In the genomic region with DNA sequence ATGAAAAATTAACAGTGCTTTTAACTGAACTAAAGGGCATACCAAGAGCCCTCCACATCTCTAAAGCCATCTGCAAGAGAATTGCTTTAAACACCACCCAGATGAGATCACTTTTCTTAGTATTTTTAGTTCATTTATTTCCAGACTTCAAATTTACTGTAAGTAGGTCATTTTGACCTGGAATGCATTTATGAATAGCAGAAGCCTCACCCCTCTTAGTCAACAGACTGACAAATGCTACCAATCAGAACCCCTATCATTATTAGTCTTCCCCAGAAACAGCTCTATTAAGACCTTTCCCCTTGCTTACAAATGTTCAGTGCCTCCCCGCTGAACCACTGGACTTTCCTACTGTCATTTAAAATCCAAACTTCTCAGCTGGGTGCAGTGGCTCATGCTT, we compare ENCODE assay signal across 19 cellular contexts. TPM values are rescaled to one million over a fixed set of nuclear protein-coding genes. Genes with fewer than 3 reads are reported as not detected.
DNase-seq lines count a peak whose midpoint lies in the region; ATAC-seq and TF ChIP-seq lines count a peak whose summit lies in the region.
"Had no signal": no experiment of that assay in that cellular context is flagged by ENCODE, and none has a peak within 500 bp of the region (broad histone marks: within the 10 kb centered on the region; RNA-seq: fewer than 3 reads in every experiment).

No MANE protein-coding gene starts in this region.

- no TSS peak for BruUV-seq in A673 (replicated peaks; lab: Mats Ljungman, UMichigan)

- CTCF ChIA-PET in A673 (lab: Charles Lee): no interaction called here

- POLR2A ChIA-PET in A673 (lab: Charles Lee; ENCODE audit: low non-redundant PET): no interaction called here

- no peaks in the 10 kb centered on the region for H3K27me3 Mint-ChIP-seq in progenitor cell of endocrine pancreas
- H3K27me3 Mint-ChIP-seq: activated CD4-positive, alpha-beta memory T cell treated with anti-CD3 and anti-CD28 coated beads, Interleukin-2, amount 10 ng/mL, durations not matched to agents 7 days and 5 days; activated naive CD8-positive, alpha-beta T cell treated with anti-CD3 and anti-CD28 coated beads, Interleukin-2, amount 50 U/mL, for 24 hours; stimulated activated naive CD8-positive, alpha-beta T cell treated with anti-CD3 and anti-CD28 coated beads, Interleukin-15, Interleukin-2, amounts not matched to agents 100 ng/mL and 50 ng/mL, for 24 hours had no signal

- H3K4me1 ChIP-seq in A673 (ENCODE audit: insufficient read depth, low read length, poor library complexity, severe bottlenecking) (no peaks in the 10 kb centered on the region), left lung (peaks cover 0 to 9% of the 10 kb centered on the region in 2 donors), tibial nerve (no peaks in the 10 kb centered on the region)
- H3K4me1 ChIP-seq: prostate gland had no signal

- ATAC-seq in left lung (peak; percentile 10), GM18511 (IDR thresholded peaks at IDR 0.05; ENCODE audit: unreplicated experiment) (no peak)
- ATAC-seq: activated naive CD8-positive, alpha-beta T cell treated with anti-CD3 and anti-CD28 coated beads, Interleukin-2, amount 50 U/mL, for 24 hours had no signal

- intact Hi-C loops in A673 (cut with micrococcal nuclease; ENCODE audit: unreplicated experiment): no loop called here
- intact Hi-C loops in left lung (cut with DNase I): no loop called here

- H3K4me3 ChIP-seq in A673 (ENCODE audit: low read depth, low read length, poor library complexity, severe bottlenecking): no peak overlapping the region
- H3K4me3 ChIP-seq in cardiac fibroblast (replicated peaks in 1 of 2; ENCODE audit: low read depth in 2 of 2, low read length in 2 of 2): no peak overlapping the region
- no peak overlapping the region for H3K4me3 ChIP-seq in left lung
- H3K4me3 ChIP-seq in tibial nerve: no peak overlapping the region
- H3K4me3 ChIP-seq: prostate gland had no signal

- WGBS in tibial nerve, 2 donors: 52 to 56% methylated on average over 1 of the region's 1 CpG

- no peaks in the 10 kb centered on the region for H3K36me3 Mint-ChIP-seq in progenitor cell of endocrine pancreas (ENCODE audit: insufficient read depth)

- H3K36me3 ChIP-seq in A673 (ENCODE audit: insufficient read depth, low read length, poor library complexity, severe bottlenecking) (peaks cover 97% of the 10 kb centered on the region), left lung (peaks cover 0 to 3% of the 10 kb centered on the region in 2 donors), tibial nerve (peaks cover 0 to 15% (median 0%) of the 10 kb centered on the region in 3 donors)
- H3K36me3 ChIP-seq: prostate gland, WERI-Rb-1 had no signal

- H3K27me3 ChIP-seq in A673 (replicated peaks; ENCODE audit: insufficient read depth, low read depth, low read length, poor library complexity) (no peaks in the 10 kb centered on the region), left lung (no peaks in the 10 kb centered on the region), tibial nerve (no peaks in the 10 kb centered on the region)

- no peak for TF ChIP-seq EP300 in tibial nerve (IDR thresholded peaks at IDR 0.05)

- no peak for DNase-seq in A673 (ENCODE audit: low spot score)
- peak; percentile 55 for DNase-seq in HCEC 1CT
- peak; percentile 30 to 69 for DNase-seq in cardiac fibroblast (ENCODE audit: low read depth in 2 of 2)
- DNase-seq in left lung: no peak
- DNase-seq in NCI-H187 (lab: John Stamatoyannopoulos, UW): no peak
- no peak for DNase-seq in progenitor cell of endocrine pancreas (ENCODE audit: low spot score, unreplicated experiment)
- DNase-seq in tibial nerve (ENCODE audit: low spot score in 2 of 2): no peak
- DNase-seq: activated CD4-positive, alpha-beta memory T cell treated with anti-CD3 and anti-CD28 coated beads, Interleukin-2, amount 10 ng/mL, durations not matched to agents 7 days and 5 days; activated naive CD8-positive, alpha-beta T cell treated with anti-CD3 and anti-CD28 coated beads, Interleukin-2, amount 50 U/mL, for 24 hours; cerebellar nuclear complex; NCI-H1092; NCI-H2171; NCI-H774; WERI-Rb-1 had no signal

- H3K9me3 Mint-ChIP-seq in progenitor cell of endocrine pancreas (ENCODE audit: low read depth): no peaks in the 10 kb centered on the region
- H3K9me3 Mint-ChIP-seq: nephron had no signal

- TF ChIP-seq CTCF in A673 (conservative IDR thresholded peaks at IDR 0.05; ENCODE audit: low read depth, low read length) (no peak), cardiac fibroblast (IDR thresholded peaks at IDR 0.05; ENCODE audit: low read depth, low read length) (no peak), left lung (IDR thresholded peaks at IDR 0.05) (no peak), progenitor cell of endocrine pancreas (IDR thresholded peaks at IDR 0.05; ENCODE audit: unreplicated experiment) (no peak), tibial nerve (IDR thresholded peaks at IDR 0.05) (no peak)

- TF ChIP-seq POLR2A in tibial nerve (IDR thresholded peaks at IDR 0.05): no peak

- H3K27ac ChIP-seq in A673 (ENCODE audit: low read depth, low read length, poor library complexity, severe bottlenecking) (peak overlapping the region; percentile 22), left lung (no peak overlapping the region), tibial nerve (peak overlapping the region in 1 of 4 donors; percentile 21)
- H3K27ac ChIP-seq: KMS-11, prostate gland had no signal

- H3K4me3 Mint-ChIP-seq in progenitor cell of endocrine pancreas (ENCODE audit: low read depth): no peak overlapping the region
- H3K4me3 Mint-ChIP-seq: activated CD4-positive, alpha-beta memory T cell treated with anti-CD3 and anti-CD28 coated beads, Interleukin-2, amount 10 ng/mL, durations not matched to agents 7 days and 5 days; activated naive CD8-positive, alpha-beta T cell treated with anti-CD3 and anti-CD28 coated beads, Interleukin-2, amount 50 U/mL, for 24 hours; nephron; stimulated activated naive CD8-positive, alpha-beta T cell treated with anti-CD3 and anti-CD28 coated beads, Interleukin-15, Interleukin-2, amounts not matched to agents 100 ng/mL and 50 ng/mL, for 24 hours had no signal

- no peaks in the 10 kb centered on the region for H3K4me1 Mint-ChIP-seq in progenitor cell of endocrine pancreas (ENCODE audit: low read depth)

- H3K9me3 ChIP-seq in A673 (ENCODE audit: low read depth, low read length, poor library complexity, severe bottlenecking): no peaks in the 10 kb centered on the region
- no peaks in the 10 kb centered on the region for H3K9me3 ChIP-seq in left lung
- no peaks in the 10 kb centered on the region for H3K9me3 ChIP-seq in tibial nerve
- H3K9me3 ChIP-seq: prostate gland had no signal

- no peak overlapping the region for H3K27ac Mint-ChIP-seq in progenitor cell of endocrine pancreas
- H3K27ac Mint-ChIP-seq: activated CD4-positive, alpha-beta memory T cell treated with anti-CD3 and anti-CD28 coated beads, Interleukin-2, amount 10 ng/mL, durations not matched to agents 7 days and 5 days; activated naive CD8-positive, alpha-beta T cell treated with anti-CD3 and anti-CD28 coated beads, Interleukin-2, amount 50 U/mL, for 24 hours; nephron; stimulated activated naive CD8-positive, alpha-beta T cell treated with anti-CD3 and anti-CD28 coated beads, Interleukin-15, Interleukin-2, amounts not matched to agents 100 ng/mL and 50 ng/mL, for 24 hours had no signal

RNA-seq across cellular contexts. Expression of gene RUBCNL, which starts 27.3 kb away (rescaled TPM):
- total RNA-seq in A673 (2021) (110 and 126 TPM in 2 replicates), left lung (1 to 10 TPM; 1.9 to 6.6 TPM), progenitor cell of endocrine pancreas (1.4 and 2.1 TPM in 2 replicates), tibial nerve (10 to 100 TPM in 1 of 4 donors, 1 to 10 TPM in 3; 2.0 to 18.3 (median 5.0) TPM)
- total RNA-seq: activated CD4-positive, alpha-beta memory T cell treated with anti-CD3 and anti-CD28 coated beads, Interleukin-2, amount 10 ng/mL, durations not matched to agents 7 days and 5 days had no signal

Comparison
In these comparisons a context has a peak if more than half of its experiments do, and no peak if none do; other contexts are left out.
1. DNase-seq: peak in HCEC 1CT (single experiment) and cardiac fibroblast (2 of 2); none in A673 (single experiment), left lung (0 of 2), NCI-H187 (0 of 2), progenitor cell of endocrine pancreas (single experiment) and tibial nerve (0 of 2).